ENCODE assay signal across 27 cellular contexts in the genomic region with DNA sequence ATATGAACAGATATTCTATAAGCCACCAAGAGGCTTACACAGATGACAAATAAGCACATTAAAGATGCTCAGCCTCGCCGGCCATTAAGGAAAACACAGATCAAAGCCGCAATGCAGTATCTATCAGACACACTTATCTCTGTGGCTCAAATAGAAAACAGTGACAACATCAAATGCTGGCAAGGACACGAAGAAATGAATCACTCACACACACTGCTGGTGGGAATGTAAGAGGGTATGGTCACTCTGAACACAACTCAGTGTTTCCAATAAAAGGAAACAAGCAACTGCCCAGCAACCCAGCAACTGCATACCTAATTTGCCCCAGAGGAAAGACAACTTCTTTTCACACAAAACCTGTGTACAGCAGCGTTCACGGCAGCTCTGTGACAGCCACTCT.
DNase-seq lines count a peak whose midpoint lies in the region; ATAC-seq and TF ChIP-seq lines count a peak whose summit lies in the region.
"Had no signal": no experiment of that assay in that cellular context is flagged by ENCODE, and none has a peak within 500 bp of the region (broad histone marks: within the 10 kb centered on the region; RNA-seq: fewer than 3 reads in every experiment).

No MANE protein-coding gene starts in this region.

- peaks cover 17% of the 10 kb centered on the region for H3K4me1 Mint-ChIP-seq in HFFc6 (ENCODE audit: low read depth)

- DNase-seq in HFFc6 (peak; percentile 23), amniotic epithelial cell (ENCODE audit: low read depth) (peak; percentile 28), fibroblast of lung (ENCODE audit: low read depth in 2 of 2) (peak; percentile 21 to 87), smooth muscle cell (lab: John Stamatoyannopoulos, UW; ENCODE audit: unreplicated experiment) (no peak), RWPE1 (ENCODE audit: low spot score) (no peak), lower leg skin (ENCODE audit: low spot score in 2 of 2) (no peak), omental fat pad (ENCODE audit: low spot score) (no peak)
- DNase-seq: activated CD4-positive, alpha-beta T cell treated with anti-CD3 and anti-CD28 coated beads for 48 hours; activated effector memory CD4-positive, alpha-beta T cell treated with Interleukin-2 at 50 U/mL for 16 hours; activated T-cell treated with anti-CD3 and anti-CD28 coated beads, Interleukin-2, amount 50 U/mL, for 1 hour; aorta; CD4-positive, alpha-beta T cell; central memory CD4-positive, alpha-beta T cell; hippocampal formation; left cardiac atrium; NCI-H1436; NCI-H2081; NCI-H524 treated with DMSO at 0.1 percent for 48 hours; retina; SIG-M5; small intestine; stimulated activated naive CD4-positive, alpha-beta T cell treated with Interleukin-2 at 50 U/mL for 16 hours; upper lobe of right lung had no signal

- CTCF ChIA-PET in RWPE1 (lab: Yijun Ruan, JAX), result interaction anchor here (0.7 kb wide), 1 partner anchor 110 kb away, joined by 3 read pairs; no protein-coding TSS in a partner anchor

- H3K4me3 ChIP-seq in fibroblast of lung (replicated peaks in 1 of 4; ENCODE audit: control extremely low read depth in 1 of 4, insufficient read depth in 1 of 4, low read depth in 3 of 4, low read length in 4 of 4), result no peak overlapping the region
- H3K4me3 ChIP-seq in smooth muscle cell, result no peak overlapping the region
- H3K4me3 ChIP-seq in lower leg skin (ENCODE audit: low read depth, poor library complexity, severe bottlenecking), result no peak overlapping the region
- H3K4me3 ChIP-seq: HAP-1, upper lobe of right lung had no signal

- peaks cover 15% of the 10 kb centered on the region for H3K36me3 Mint-ChIP-seq in HFFc6 (ENCODE audit: low read depth)

- peaks cover 2% of the 10 kb centered on the region; the same call in 1 of the 2 replicates for H3K27me3 Mint-ChIP-seq in HFFc6 (ENCODE audit: insufficient read depth)
- H3K27me3 Mint-ChIP-seq: CD4-positive, alpha-beta T cell; dendritic cell treated with granulocyte-macrophage colony-stimulating factor and Interleukin-4, amounts not matched to agents 40 ng/mL and 50 ng/mL, for 4 days; natural killer cell treated with Interleukin-12 subunit alpha and Interleukin-12 subunit beta and Interleukin-15 and Interleukin-18, amount 100 ng/mL, for 72 hours had no signal

- H3K27me3 ChIP-seq in fibroblast of lung (ENCODE audit: control insufficient read depth, insufficient read depth, low read length) (no peaks in the 10 kb centered on the region), smooth muscle cell (ENCODE audit: low read depth) (no peaks in the 10 kb centered on the region)
- H3K27me3 ChIP-seq: upper lobe of right lung had no signal

- no peak for ATAC-seq in omental fat pad (ENCODE audit: low FRiP score)
- ATAC-seq: activated naive CD4-positive, alpha-beta T cell treated with anti-CD3 and anti-CD28 coated beads, Interleukin-2, amount 50 U/mL, for 72 hours; left cardiac atrium; natural killer cell treated with Interleukin-12 subunit alpha and Interleukin-12 subunit beta and Interleukin-15 and Interleukin-18, amount 100 ng/mL, for 72 hours; upper lobe of right lung had no signal

- H3K36me3 ChIP-seq in fibroblast of lung (ENCODE audit: control insufficient read depth, insufficient read depth, low read length) (no peaks in the 10 kb centered on the region), smooth muscle cell (ENCODE audit: low read depth) (peaks cover 9% of the 10 kb centered on the region)
- H3K36me3 ChIP-seq: HAP-1, upper lobe of right lung had no signal

- H3K9me3 Mint-ChIP-seq in HFFc6, result peaks cover 12% of the 10 kb centered on the region
- H3K9me3 Mint-ChIP-seq: natural killer cell treated with Interleukin-12 subunit alpha and Interleukin-12 subunit beta and Interleukin-15 and Interleukin-18, amount 100 ng/mL, for 72 hours had no signal

- 55% methylated on average over 6 of the region's 6 CpGs for WGBS in smooth muscle cell (ENCODE audit: low lambda C conversion rate)
- WGBS in lower leg skin, 2 donors, result 88% methylated on average over 6 of the region's 6 CpGs

- no peaks in the 10 kb centered on the region for H3K4me1 ChIP-seq in fibroblast of lung (ENCODE audit: control insufficient read depth, extremely low read depth, insufficient read depth, low read length)
- H3K4me1 ChIP-seq in smooth muscle cell (ENCODE audit: low read depth), result no peaks in the 10 kb centered on the region
- H3K4me1 ChIP-seq: HAP-1, upper lobe of right lung had no signal

- TF ChIP-seq POLR2A in lower leg skin (IDR thresholded peaks at IDR 0.05), result no peak

- POLR2A ChIA-PET in RWPE1 (lab: Yijun Ruan, JAX; ENCODE audit: low non-redundant PET), result interaction anchor here (0.5 kb wide), 1 partner anchor 9 kb away, joined by 3 read pairs; no protein-coding TSS in a partner anchor

- no peak for TF ChIP-seq CTCF in HFFc6 (IDR thresholded peaks at IDR 0.05)
- TF ChIP-seq CTCF in fibroblast of lung (conservative IDR thresholded peaks at IDR 0.05 in 1 of 2, IDR thresholded peaks at IDR 0.05 in 1 of 2; ENCODE audit: low read depth in 1 of 2, low read length in 2 of 2), result no peak
- TF ChIP-seq CTCF in smooth muscle cell (IDR thresholded peaks at IDR 0.05; ENCODE audit: borderline replicate concordance, insufficient read depth, poor library complexity, severe bottlenecking), result no peak
- no peak for TF ChIP-seq CTCF in RWPE1 (conservative IDR thresholded peaks at IDR 0.05; ENCODE audit: low read depth)
- no peak for TF ChIP-seq CTCF in lower leg skin (IDR thresholded peaks at IDR 0.05)
- TF ChIP-seq CTCF in omental fat pad (IDR thresholded peaks at IDR 0.05), result no peak

- no peaks in the 10 kb centered on the region for H3F3A ChIP-seq in smooth muscle cell (ENCODE audit: low read depth)

- H3K79me2 ChIP-seq in fibroblast of lung (ENCODE audit: control insufficient read depth, insufficient read depth, low read length) (no peaks in the 10 kb centered on the region), smooth muscle cell (ENCODE audit: low read depth) (no peaks in the 10 kb centered on the region)

- no peak overlapping the region for H3K9ac ChIP-seq in fibroblast of lung (ENCODE audit: insufficient read depth, low read length)
- no peak overlapping the region for H3K9ac ChIP-seq in smooth muscle cell (ENCODE audit: low read depth)

- H3K4me3 Mint-ChIP-seq in HFFc6, result no peak overlapping the region
- H3K4me3 Mint-ChIP-seq: CD4-positive, alpha-beta T cell; dendritic cell treated with granulocyte-macrophage colony-stimulating factor and Interleukin-4, amounts not matched to agents 40 ng/mL and 50 ng/mL, for 4 days; natural killer cell treated with Interleukin-12 subunit alpha and Interleukin-12 subunit beta and Interleukin-15 and Interleukin-18, amount 100 ng/mL, for 72 hours had no signal

- intact Hi-C loops in lower leg skin (cut with DNase I; ENCODE audit: low total_unique reads), result no loop called here

- peak overlapping the region; percentile 13 for H2AFZ ChIP-seq in fibroblast of lung (ENCODE audit: low read length)
- no peak overlapping the region for H2AFZ ChIP-seq in smooth muscle cell (ENCODE audit: low read depth)

- no peak overlapping the region for H3K4me2 ChIP-seq in fibroblast of lung (ENCODE audit: extremely low read depth, insufficient read depth, low read length)
- H3K4me2 ChIP-seq in smooth muscle cell, result peak overlapping the region; percentile 39

- no peaks in the 10 kb centered on the region for H3K9me3 ChIP-seq in fibroblast of lung (ENCODE audit: control insufficient read depth, insufficient read depth, low read depth, low read length)
- peaks cover 6% of the 10 kb centered on the region for H3K9me3 ChIP-seq in smooth muscle cell (replicated peaks; ENCODE audit: low read depth)
- H3K9me3 ChIP-seq: HAP-1, upper lobe of right lung had no signal

- no peaks in the 10 kb centered on the region for H4K20me1 ChIP-seq in fibroblast of lung (ENCODE audit: control insufficient read depth, extremely low read depth, insufficient read depth, low read length)
- no peaks in the 10 kb centered on the region for H4K20me1 ChIP-seq in smooth muscle cell (ENCODE audit: low read depth)

- H3K27ac Mint-ChIP-seq in HFFc6, result no peak overlapping the region
- H3K27ac Mint-ChIP-seq: activated naive CD4-positive, alpha-beta T cell treated with anti-CD3 and anti-CD28 coated beads, Interleukin-2, amount 50 U/mL, for 72 hours; CD4-positive, alpha-beta T cell; dendritic cell treated with granulocyte-macrophage colony-stimulating factor and Interleukin-4, amounts not matched to agents 40 ng/mL and 50 ng/mL, for 4 days; natural killer cell treated with Interleukin-12 subunit alpha and Interleukin-12 subunit beta and Interleukin-15 and Interleukin-18, amount 100 ng/mL, for 72 hours had no signal

- no peak overlapping the region for H3K27ac ChIP-seq in fibroblast of lung (ENCODE audit: insufficient read depth, low read length)
- H3K27ac ChIP-seq in smooth muscle cell (ENCODE audit: low read depth), result peak overlapping the region; percentile 70
- no peak overlapping the region for H3K27ac ChIP-seq in RWPE1
- H3K27ac ChIP-seq: upper lobe of right lung had no signal

Comparison
In these comparisons a context has a peak if more than half of its experiments do, and no peak if none do; other contexts are left out.
1. DNase-seq: peak in HFFc6 (single experiment), amniotic epithelial cell (single experiment) and fibroblast of lung (2 of 2); none in smooth muscle cell (single experiment), RWPE1 (single experiment), lower leg skin (0 of 2) and omental fat pad (single experiment).